In the genomic region with DNA sequence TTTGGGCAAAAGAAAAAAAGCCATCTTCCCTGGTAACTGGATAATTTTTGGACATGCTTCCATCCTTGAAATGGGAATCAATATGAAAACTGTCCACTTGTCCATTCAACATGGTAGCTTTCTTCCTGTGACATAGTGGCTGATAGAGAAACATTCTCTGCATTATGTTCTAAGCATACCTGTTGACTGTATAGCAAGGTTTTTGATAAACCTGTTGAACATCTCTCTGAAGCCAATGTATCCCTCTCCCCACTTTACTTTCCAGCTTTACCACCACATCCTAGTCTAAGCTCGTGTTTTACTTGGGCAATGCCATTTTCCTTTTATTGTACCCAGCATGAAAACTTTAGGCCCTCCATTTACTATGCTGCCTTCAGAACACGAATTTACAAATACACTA, we compare ENCODE assay signal across 23 cellular contexts.
"Had no signal": no experiment of that assay in that cellular context is flagged by ENCODE, and none has a peak within 500 bp of the region (broad histone marks: within the 10 kb centered on the region; RNA-seq: fewer than 3 reads in every experiment).

No MANE protein-coding gene starts in this region.

- DNase-seq: colonic mucosa; cortex of kidney; dermis blood vessel endothelial cell; dorsolateral prefrontal cortex; effector CD4-positive, alpha-beta T cell; effector CD8-positive, alpha-beta T cell; effector memory CD4-positive, alpha-beta T cell; effector memory CD8-positive, alpha-beta T cell; endodermal cell; erythroblast; esophagus squamous epithelium; foreskin fibroblast; foreskin keratinocyte; foreskin melanocyte; gastrocnemius medialis; glutamatergic neuron; head of caudate nucleus; heart left ventricle; heart right ventricle had no signal

- ATAC-seq: effector memory CD8-positive, alpha-beta T cell; esophagus mucosa; foreskin keratinocyte; gastrocnemius medialis; gastroesophageal sphincter; heart left ventricle; heart right ventricle had no signal

- H3K4me3 ChIP-seq: colonic mucosa, coronary artery, dorsolateral prefrontal cortex, esophagus squamous epithelium, gastrocnemius medialis, gastroesophageal sphincter, heart left ventricle, heart right ventricle had no signal

- H3K9me3 ChIP-seq: colonic mucosa, esophagus squamous epithelium, gastrocnemius medialis, gastroesophageal sphincter, heart left ventricle, heart right ventricle had no signal

- H3K27me3 ChIP-seq: colonic mucosa, esophagus squamous epithelium, foreskin keratinocyte, gastrocnemius medialis, gastroesophageal sphincter, heart left ventricle, heart right ventricle had no signal

- H3K4me1 ChIP-seq: colonic mucosa, esophagus squamous epithelium, gastrocnemius medialis, gastroesophageal sphincter, heart left ventricle, heart right ventricle had no signal

- H3K36me3 ChIP-seq: colonic mucosa, esophagus squamous epithelium, gastrocnemius medialis, gastroesophageal sphincter, heart left ventricle, heart right ventricle had no signal

- H3K27ac ChIP-seq: colonic mucosa, coronary artery, dorsolateral prefrontal cortex, epithelial cell of prostate, esophagus squamous epithelium, foreskin keratinocyte, gastrocnemius medialis, gastroesophageal sphincter, heart left ventricle, heart right ventricle had no signal
